Comparison of ENCODE assay signal across 1 cellular context in the genomic region with DNA sequence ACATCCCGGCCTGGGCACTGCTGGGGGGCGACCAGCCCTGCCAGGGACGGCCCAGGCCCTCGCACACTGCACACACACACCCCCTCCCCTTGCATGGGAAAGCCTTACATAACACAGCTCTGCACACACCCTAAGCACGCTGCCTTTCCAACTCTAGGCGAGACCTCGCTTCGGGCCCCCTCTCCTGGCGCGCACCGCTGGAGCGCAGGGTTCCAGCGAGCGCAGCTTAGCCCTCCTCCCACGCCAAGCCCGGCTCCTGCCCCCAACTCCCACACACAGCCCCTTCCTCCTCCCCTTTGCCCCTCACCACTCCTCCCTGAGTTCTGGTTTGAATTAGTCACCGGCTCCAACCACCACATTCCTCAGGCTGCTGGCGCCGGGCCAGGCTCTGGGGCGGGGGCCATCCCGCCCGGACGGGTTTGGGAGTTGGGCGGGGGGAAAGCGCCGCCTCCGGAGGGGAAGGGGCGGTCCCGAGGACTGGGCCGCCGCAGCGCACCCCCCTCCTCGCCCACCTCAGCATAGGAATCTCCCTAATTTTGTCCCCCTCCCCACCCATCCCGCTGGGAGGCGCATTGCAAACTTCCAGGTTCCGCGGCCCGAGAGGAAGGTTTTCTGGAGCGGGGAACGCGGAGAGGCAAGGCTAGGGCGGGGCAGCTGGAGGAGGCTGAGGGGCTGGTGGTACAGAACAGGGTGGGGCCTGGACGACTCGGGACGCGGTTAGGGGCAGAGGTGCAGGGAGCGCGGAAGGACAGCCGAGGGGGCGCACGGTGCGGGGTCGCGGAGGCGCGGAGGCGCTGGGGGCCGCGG.
TF ChIP-seq lines count a peak whose summit lies in the region.

No MANE protein-coding gene starts in this region.

TF ChIP-seq in K562, 482 proteins besides CTCF, POLR2A, EP300 and RAD21 (continued from another document and continues in another):
- TF ChIP-seq TCF7L2 (IDR thresholded peaks at IDR 0.05; ENCODE audit: low read depth, low read length) (no peak), JUN (IDR thresholded peaks at IDR 0.05; ENCODE audit: borderline replicate concordance, low read depth, low read length) (peak; percentile 56; the same call in 1 of the 2 replicates), JUN (CRISPR knock-in tag; IDR thresholded peaks at IDR 0.05; ENCODE audit: borderline replicate concordance) (no peak), TEAD4 (IDR thresholded peaks at IDR 0.05; ENCODE audit: low read length) (peak; percentile 83), TEAD4 (CRISPR knock-in tag; IDR thresholded peaks at IDR 0.05; ENCODE audit: borderline replicate concordance) (no peak), SETDB1 (IDR thresholded peaks at IDR 0.05; ENCODE audit: low read length) (no peak), U2AF1 (optimal IDR thresholded peaks at IDR 0.05; ENCODE audit: low read depth, low read length) (peak; percentile 2), BHLHE40 (IDR thresholded peaks at IDR 0.05; ENCODE audit: low read length) (peak; percentile 53; the same call in 1 of the 2 replicates), ZNF175 (CRISPR knock-in tag; IDR thresholded peaks at IDR 0.05; ENCODE audit: low read depth) (no peak), PYGO2 (tag; IDR thresholded peaks at IDR 0.05) (no peak), MECOM (CRISPR knock-in tag; IDR thresholded peaks at IDR 0.05) (no peak), POU5F1 (IDR thresholded peaks at IDR 0.05; ENCODE audit: borderline replicate concordance, low read depth, low read length, partially characterized antibody) (no peak), CHCHD3 (CRISPR knock-in tag; IDR thresholded peaks at IDR 0.05) (no peak), ZFPM2 (CRISPR knock-in tag; IDR thresholded peaks at IDR 0.05) (no peak), SIN3A (IDR thresholded peaks at IDR 0.05; ENCODE audit: borderline replicate concordance in 2 of 2, control insufficient read depth in 1 of 2, low read depth in 2 of 2, low read length in 2 of 2) (peak; percentile 37 to 62; a peak in 1 of 4 replicates), ZBTB8A (IDR thresholded peaks at IDR 0.05; ENCODE audit: partially characterized antibody) (no peak), TEAD2 (tag; IDR thresholded peaks at IDR 0.05) (0 out of 2 replicates have a peak, but pooled peaks have one; percentile 37), ZFP30 (CRISPR knock-in tag; IDR thresholded peaks at IDR 0.05; ENCODE audit: borderline replicate concordance) (no peak), FOXK2 (conservative IDR thresholded peaks at IDR 0.05 in 1 of 2, IDR thresholded peaks at IDR 0.05 in 1 of 2; ENCODE audit: low read depth in 2 of 2) (0 out of 4 replicates have a peak, but pooled peaks of 1 of the 2 experiments have one; percentile 15), TBP (optimal IDR thresholded peaks at IDR 0.05; ENCODE audit: low read depth, low read length) (peak; percentile 46), JUND (IDR thresholded peaks at IDR 0.05; ENCODE audit: borderline replicate concordance, low read depth, low read length) (peak; percentile 87), JUND (tag; IDR thresholded peaks at IDR 0.05; ENCODE audit: borderline replicate concordance, low read depth, low read length) (peak; percentile 80; the same call in 1 of the 3 replicates), EP400 (IDR thresholded peaks at IDR 0.05) (peak; percentile 79; the same call in 1 of the 2 replicates), SUPT5H (IDR thresholded peaks at IDR 0.05) (no peak), ELF2 (CRISPR knock-in tag; IDR thresholded peaks at IDR 0.05) (no peak), ZNF668 (CRISPR knock-in tag; IDR thresholded peaks at IDR 0.05) (no peak), TCF7 (IDR thresholded peaks at IDR 0.05; ENCODE audit: borderline replicate concordance) (peak; percentile 59; the same call in 1 of the 2 replicates), HNRNPL (IDR thresholded peaks at IDR 0.05; ENCODE audit: low read depth, low read length) (peak; percentile 26; the same call in 1 of the 2 replicates), POLR2AphosphoS5 (IDR thresholded peaks at IDR 0.05; ENCODE audit: control insufficient read depth, insufficient read depth, low read depth, low read length) (peak; percentile 53; the same call in 1 of the 2 replicates), CBX5 (IDR thresholded peaks at IDR 0.05; ENCODE audit: borderline replicate concordance, low read depth) (0 out of 2 replicates have a peak, but pooled peaks have one; percentile 47), NR4A1 (CRISPR knock-in tag; IDR thresholded peaks at IDR 0.05) (no peak), NR4A1 (tag; IDR thresholded peaks at IDR 0.05) (no peak), MAZ (CRISPR knock-in tag; conservative IDR thresholded peaks at IDR 0.05 in 1 of 2, IDR thresholded peaks at IDR 0.05 in 1 of 2) (peak; percentile 96 to 97), BMI1 (IDR thresholded peaks at IDR 0.05; ENCODE audit: low read length) (no peak)
- TF ChIP-seq, protein P1, sequence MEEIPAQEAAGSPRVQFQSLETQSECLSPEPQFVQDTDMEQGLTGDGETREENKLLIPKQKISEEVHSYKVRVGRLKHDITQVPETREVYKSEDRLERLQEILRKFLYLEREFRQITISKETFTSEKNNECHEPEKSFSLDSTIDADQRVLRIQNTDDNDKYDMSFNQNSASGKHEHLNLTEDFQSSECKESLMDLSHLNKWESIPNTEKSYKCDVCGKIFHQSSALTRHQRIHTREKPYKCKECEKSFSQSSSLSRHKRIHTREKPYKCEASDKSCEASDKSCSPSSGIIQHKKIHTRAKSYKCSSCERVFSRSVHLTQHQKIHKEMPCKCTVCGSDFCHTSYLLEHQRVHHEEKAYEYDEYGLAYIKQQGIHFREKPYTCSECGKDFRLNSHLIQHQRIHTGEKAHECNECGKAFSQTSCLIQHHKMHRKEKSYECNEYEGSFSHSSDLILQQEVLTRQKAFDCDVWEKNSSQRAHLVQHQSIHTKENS (CRISPR knock-in tag; IDR thresholded peaks at IDR 0.05) = no peak
- TF ChIP-seq, protein P2, sequence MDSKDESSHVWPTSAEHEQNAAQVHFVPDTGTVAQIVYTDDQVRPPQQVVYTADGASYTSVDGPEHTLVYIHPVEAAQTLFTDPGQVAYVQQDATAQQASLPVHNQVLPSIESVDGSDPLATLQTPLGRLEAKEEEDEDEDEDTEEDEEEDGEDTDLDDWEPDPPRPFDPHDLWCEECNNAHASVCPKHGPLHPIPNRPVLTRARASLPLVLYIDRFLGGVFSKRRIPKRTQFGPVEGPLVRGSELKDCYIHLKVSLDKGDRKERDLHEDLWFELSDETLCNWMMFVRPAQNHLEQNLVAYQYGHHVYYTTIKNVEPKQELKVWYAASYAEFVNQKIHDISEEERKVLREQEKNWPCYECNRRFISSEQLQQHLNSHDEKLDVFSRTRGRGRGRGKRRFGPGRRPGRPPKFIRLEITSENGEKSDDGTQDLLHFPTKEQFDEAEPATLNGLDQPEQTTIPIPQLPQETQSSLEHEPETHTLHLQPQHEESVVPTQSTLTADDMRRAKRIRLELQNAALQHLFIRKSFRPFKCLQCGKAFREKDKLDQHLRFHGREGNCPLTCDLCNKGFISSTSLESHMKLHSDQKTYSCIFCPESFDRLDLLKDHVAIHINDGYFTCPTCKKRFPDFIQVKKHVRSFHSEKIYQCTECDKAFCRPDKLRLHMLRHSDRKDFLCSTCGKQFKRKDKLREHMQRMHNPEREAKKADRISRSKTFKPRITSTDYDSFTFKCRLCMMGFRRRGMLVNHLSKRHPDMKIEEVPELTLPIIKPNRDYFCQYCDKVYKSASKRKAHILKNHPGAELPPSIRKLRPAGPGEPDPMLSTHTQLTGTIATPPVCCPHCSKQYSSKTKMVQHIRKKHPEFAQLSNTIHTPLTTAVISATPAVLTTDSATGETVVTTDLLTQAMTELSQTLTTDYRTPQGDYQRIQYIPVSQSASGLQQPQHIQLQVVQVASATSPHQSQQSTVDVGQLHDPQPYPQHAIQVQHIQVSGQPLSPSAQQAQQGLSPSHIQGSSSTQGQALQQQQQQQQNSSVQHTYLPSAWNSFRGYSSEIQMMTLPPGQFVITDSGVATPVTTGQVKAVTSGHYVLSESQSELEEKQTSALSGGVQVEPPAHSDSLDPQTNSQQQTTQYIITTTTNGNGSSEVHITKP (IDR thresholded peaks at IDR 0.05; ENCODE audit: partially characterized antibody) = no peak
- TF ChIP-seq, protein P3, sequence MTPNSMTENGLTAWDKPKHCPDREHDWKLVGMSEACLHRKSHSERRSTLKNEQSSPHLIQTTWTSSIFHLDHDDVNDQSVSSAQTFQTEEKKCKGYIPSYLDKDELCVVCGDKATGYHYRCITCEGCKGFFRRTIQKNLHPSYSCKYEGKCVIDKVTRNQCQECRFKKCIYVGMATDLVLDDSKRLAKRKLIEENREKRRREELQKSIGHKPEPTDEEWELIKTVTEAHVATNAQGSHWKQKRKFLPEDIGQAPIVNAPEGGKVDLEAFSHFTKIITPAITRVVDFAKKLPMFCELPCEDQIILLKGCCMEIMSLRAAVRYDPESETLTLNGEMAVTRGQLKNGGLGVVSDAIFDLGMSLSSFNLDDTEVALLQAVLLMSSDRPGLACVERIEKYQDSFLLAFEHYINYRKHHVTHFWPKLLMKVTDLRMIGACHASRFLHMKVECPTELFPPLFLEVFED (CRISPR knock-in tag; conservative IDR thresholded peaks at IDR 0.05) = no peak
- TF ChIP-seq, protein P4, sequence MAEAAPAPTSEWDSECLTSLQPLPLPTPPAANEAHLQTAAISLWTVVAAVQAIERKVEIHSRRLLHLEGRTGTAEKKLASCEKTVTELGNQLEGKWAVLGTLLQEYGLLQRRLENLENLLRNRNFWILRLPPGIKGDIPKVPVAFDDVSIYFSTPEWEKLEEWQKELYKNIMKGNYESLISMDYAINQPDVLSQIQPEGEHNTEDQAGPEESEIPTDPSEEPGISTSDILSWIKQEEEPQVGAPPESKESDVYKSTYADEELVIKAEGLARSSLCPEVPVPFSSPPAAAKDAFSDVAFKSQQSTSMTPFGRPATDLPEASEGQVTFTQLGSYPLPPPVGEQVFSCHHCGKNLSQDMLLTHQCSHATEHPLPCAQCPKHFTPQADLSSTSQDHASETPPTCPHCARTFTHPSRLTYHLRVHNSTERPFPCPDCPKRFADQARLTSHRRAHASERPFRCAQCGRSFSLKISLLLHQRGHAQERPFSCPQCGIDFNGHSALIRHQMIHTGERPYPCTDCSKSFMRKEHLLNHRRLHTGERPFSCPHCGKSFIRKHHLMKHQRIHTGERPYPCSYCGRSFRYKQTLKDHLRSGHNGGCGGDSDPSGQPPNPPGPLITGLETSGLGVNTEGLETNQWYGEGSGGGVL (CRISPR knock-in tag; IDR thresholded peaks at IDR 0.05) = no peak
- TF ChIP-seq, protein P5, sequence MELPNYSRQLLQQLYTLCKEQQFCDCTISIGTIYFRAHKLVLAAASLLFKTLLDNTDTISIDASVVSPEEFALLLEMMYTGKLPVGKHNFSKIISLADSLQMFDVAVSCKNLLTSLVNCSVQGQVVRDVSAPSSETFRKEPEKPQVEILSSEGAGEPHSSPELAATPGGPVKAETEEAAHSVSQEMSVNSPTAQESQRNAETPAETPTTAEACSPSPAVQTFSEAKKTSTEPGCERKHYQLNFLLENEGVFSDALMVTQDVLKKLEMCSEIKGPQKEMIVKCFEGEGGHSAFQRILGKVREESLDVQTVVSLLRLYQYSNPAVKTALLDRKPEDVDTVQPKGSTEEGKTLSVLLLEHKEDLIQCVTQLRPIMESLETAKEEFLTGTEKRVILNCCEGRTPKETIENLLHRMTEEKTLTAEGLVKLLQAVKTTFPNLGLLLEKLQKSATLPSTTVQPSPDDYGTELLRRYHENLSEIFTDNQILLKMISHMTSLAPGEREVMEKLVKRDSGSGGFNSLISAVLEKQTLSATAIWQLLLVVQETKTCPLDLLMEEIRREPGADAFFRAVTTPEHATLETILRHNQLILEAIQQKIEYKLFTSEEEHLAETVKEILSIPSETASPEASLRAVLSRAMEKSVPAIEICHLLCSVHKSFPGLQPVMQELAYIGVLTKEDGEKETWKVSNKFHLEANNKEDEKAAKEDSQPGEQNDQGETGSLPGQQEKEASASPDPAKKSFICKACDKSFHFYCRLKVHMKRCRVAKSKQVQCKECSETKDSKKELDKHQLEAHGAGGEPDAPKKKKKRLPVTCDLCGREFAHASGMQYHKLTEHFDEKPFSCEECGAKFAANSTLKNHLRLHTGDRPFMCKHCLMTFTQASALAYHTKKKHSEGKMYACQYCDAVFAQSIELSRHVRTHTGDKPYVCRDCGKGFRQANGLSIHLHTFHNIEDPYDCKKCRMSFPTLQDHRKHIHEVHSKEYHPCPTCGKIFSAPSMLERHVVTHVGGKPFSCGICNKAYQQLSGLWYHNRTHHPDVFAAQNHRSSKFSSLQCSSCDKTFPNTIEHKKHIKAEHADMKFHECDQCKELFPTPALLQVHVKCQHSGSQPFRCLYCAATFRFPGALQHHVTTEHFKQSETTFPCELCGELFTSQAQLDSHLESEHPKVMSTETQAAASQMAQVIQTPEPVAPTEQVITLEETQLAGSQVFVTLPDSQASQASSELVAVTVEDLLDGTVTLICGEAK (IDR thresholded peaks at IDR 0.05) = 0 out of 2 replicates have a peak, but pooled peaks have one; percentile 47
- TF ChIP-seq, protein P5 (CRISPR knock-in tag; IDR thresholded peaks at IDR 0.05) = no peak
- TF ChIP-seq, protein P6, sequence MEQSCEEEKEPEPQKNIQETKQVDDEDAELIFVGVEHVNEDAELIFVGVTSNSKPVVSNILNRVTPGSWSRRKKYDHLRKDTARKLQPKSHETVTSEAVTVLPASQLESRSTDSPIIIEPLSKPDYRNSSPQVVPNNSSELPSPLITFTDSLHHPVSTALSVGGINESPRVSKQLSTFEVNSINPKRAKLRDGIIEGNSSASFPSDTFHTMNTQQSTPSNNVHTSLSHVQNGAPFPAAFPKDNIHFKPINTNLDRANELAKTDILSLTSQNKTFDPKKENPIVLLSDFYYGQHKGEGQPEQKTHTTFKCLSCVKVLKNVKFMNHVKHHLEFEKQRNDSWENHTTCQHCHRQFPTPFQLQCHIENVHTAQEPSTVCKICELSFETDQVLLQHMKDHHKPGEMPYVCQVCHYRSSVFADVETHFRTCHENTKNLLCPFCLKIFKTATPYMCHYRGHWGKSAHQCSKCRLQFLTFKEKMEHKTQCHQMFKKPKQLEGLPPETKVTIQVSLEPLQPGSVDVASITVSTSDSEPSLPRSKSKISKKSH (CRISPR knock-in tag; IDR thresholded peaks at IDR 0.05) = no peak
